ENCODE assay signal across 22 cellular contexts in genomic region chr7:55449205-55449991, GRCh38.
"Had no signal": no experiment of that assay in that cellular context is flagged by ENCODE, and none has a peak within 500 bp of the region (broad histone marks: within the 10 kb centered on the region; RNA-seq: fewer than 3 reads in every experiment).

No MANE protein-coding gene starts in this region.

- H3K27me3 Mint-ChIP-seq: activated naive CD8-positive, alpha-beta T cell had no signal

- H3K36me3 ChIP-seq: colonic mucosa, gastroesophageal sphincter, pancreas, right lobe of liver, tibial artery, uterus, WERI-Rb-1 had no signal

- H3K4me1 ChIP-seq: body of pancreas, colonic mucosa, gastroesophageal sphincter, heart left ventricle, pancreas, right lobe of liver, uterus had no signal

- H3K27ac Mint-ChIP-seq: activated naive CD8-positive, alpha-beta T cell had no signal

- ATAC-seq: body of pancreas, gastroesophageal sphincter, left lobe of liver, pancreas had no signal

- H3K27me3 ChIP-seq: body of pancreas, colonic mucosa, pancreas, right lobe of liver, tibial artery, uterus had no signal

- H3K9me3 ChIP-seq: body of pancreas, colonic mucosa, gastroesophageal sphincter, pancreas, right lobe of liver, uterus had no signal

- H3K4me3 ChIP-seq: body of pancreas, colonic mucosa, gastroesophageal sphincter, lung, pancreas, right lobe of liver, tibial artery, uterus had no signal

- FAIRE-seq: endometrium, kidney, pancreas, small intestine had no signal

- H3K4me3 Mint-ChIP-seq: activated naive CD8-positive, alpha-beta T cell had no signal

- DNase-seq: activated CD4-positive, alpha-beta T cell treated with anti-CD3 and anti-CD28 coated beads, Interleukin-2, amount 50 U/mL, for 4 hours; amniotic stem cell; body of pancreas; central memory CD4-positive, alpha-beta T cell; colonic mucosa; erythroblast; heart left ventricle; kidney; right lobe of liver; small intestine; stimulated activated CD4-positive, alpha-beta T cell treated with anti-CD3 and anti-CD28 coated beads, Interleukin-4, amount 100 ng/mL, for 24 hours; substantia nigra; SW 1271; tibial artery; uterus; WERI-Rb-1 had no signal

- H3K27ac ChIP-seq: body of pancreas, colonic mucosa, gastroesophageal sphincter, heart left ventricle, pancreas, right lobe of liver, tibial artery, uterus, WERI-Rb-1 had no signal
